21 cellular contexts compared by ENCODE assay signal in the genomic region with DNA sequence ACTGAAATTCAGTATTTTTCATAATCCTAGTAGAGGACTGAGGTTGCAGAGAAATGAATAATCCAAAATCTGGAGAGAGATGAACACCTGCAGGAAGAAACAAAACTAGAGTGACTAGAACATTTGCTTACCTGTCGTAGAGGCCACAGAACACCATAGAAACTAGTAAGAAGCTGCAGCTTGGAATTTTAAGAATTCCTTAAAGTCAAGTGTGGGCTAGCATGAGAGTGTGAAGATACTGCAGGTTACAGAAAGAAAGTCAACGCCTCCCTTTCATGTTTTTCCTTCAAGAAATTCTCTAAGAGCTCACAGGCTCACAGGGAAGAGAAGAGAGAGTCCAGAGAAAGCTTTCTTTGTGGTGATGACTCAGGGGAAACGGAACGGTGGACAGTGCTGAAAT.
"Had no signal": no experiment of that assay in that cellular context is flagged by ENCODE, and none has a peak within 500 bp of the region (broad histone marks: within the 10 kb centered on the region; RNA-seq: fewer than 3 reads in every experiment).

No MANE protein-coding gene starts in this region.

- H3K27ac ChIP-seq: dorsolateral prefrontal cortex, hepatocyte, neural progenitor cell, pancreas, stomach, upper lobe of left lung, uterus had no signal

- ATAC-seq: natural killer cell treated with Interleukin-12 subunit alpha and Interleukin-12 subunit beta and Interleukin-15 and Interleukin-18, amount 100 ng/mL, for 72 hours; pancreas; right cardiac atrium had no signal

- H3K79me2 ChIP-seq: hepatocyte had no signal

- H3K4me1 ChIP-seq: neural progenitor cell, pancreas, stomach, upper lobe of left lung, uterus had no signal

- H2AFZ ChIP-seq: hepatocyte, neural progenitor cell had no signal

- H3K36me3 Mint-ChIP-seq: natural killer cell treated with Interleukin-12 subunit alpha and Interleukin-12 subunit beta and Interleukin-15 and Interleukin-18, amount 100 ng/mL, for 72 hours; neural progenitor cell had no signal

- H3K36me3 ChIP-seq: neural progenitor cell, pancreas, stomach, upper lobe of left lung, uterus had no signal

- H3K27me3 ChIP-seq: dorsolateral prefrontal cortex, hepatocyte, neural progenitor cell, pancreas, stomach, upper lobe of left lung, uterus had no signal

- H3K4me3 Mint-ChIP-seq: natural killer cell treated with Interleukin-12 subunit alpha and Interleukin-12 subunit beta and Interleukin-15 and Interleukin-18, amount 100 ng/mL, for 72 hours; neural progenitor cell had no signal

- H3K4me2 ChIP-seq: hepatocyte, neural progenitor cell had no signal

- H3K9ac ChIP-seq: neural progenitor cell had no signal

- H3K27me3 Mint-ChIP-seq: natural killer cell treated with Interleukin-12 subunit alpha and Interleukin-12 subunit beta and Interleukin-15 and Interleukin-18, amount 100 ng/mL, for 72 hours; progenitor cell of endocrine pancreas had no signal

- DNase-seq: cortex of kidney; dorsolateral prefrontal cortex; effector memory CD4-positive, alpha-beta T cell; erythroblast; foreskin melanocyte; head of caudate nucleus; kidney glomerular epithelial cell; midbrain; occipital lobe; pancreas; right cardiac atrium; small intestine; stimulated activated CD4-positive, alpha-beta T cell treated with anti-CD3 and anti-CD28 coated beads, Interleukin-12 subunit alpha, Interleukin-12 subunit beta, amount 100 ng/mL, for 4 hours; stimulated activated naive CD4-positive, alpha-beta T cell; stomach; upper lobe of left lung; uterus had no signal

- H3K4me3 ChIP-seq: dorsolateral prefrontal cortex, hepatocyte, neural progenitor cell, pancreas, stomach, upper lobe of left lung, uterus had no signal

- H3K9me3 ChIP-seq: pancreas, stomach, upper lobe of left lung, uterus had no signal

- H3K27ac Mint-ChIP-seq: natural killer cell treated with Interleukin-12 subunit alpha and Interleukin-12 subunit beta and Interleukin-15 and Interleukin-18, amount 100 ng/mL, for 72 hours; progenitor cell of endocrine pancreas had no signal
